19 cellular contexts compared by ENCODE assay signal in genomic region chr6:157339432-157339831, GRCh38. TPM values are rescaled to one million over a fixed set of nuclear protein-coding genes. Genes with fewer than 3 reads are reported as not detected.
DNase-seq lines count a peak whose midpoint lies in the region; ATAC-seq, FAIRE-seq and TF ChIP-seq lines count a peak whose summit lies in the region.
"Had no signal": no experiment of that assay in that cellular context is flagged by ENCODE, and none has a peak within 500 bp of the region (broad histone marks: within the 10 kb centered on the region; RNA-seq: fewer than 3 reads in every experiment).

No MANE protein-coding gene starts in this region.

- TF ChIP-seq EP300 in HepG2 (IDR thresholded peaks at IDR 0.05; ENCODE audit: low read depth in 2 of 2, low read length in 2 of 2), result no peak
- TF ChIP-seq EP300 in HepG2 (CRISPR knock-in tag; IDR thresholded peaks at IDR 0.05; ENCODE audit: borderline replicate concordance), result no peak

- H3K4me2 ChIP-seq in Loucy (ENCODE audit: low read depth, low read length, poor library complexity, severe bottlenecking) (no peak overlapping the region), HepG2 (ENCODE audit: low read depth, low read length) (no peak overlapping the region)

- CTCF ChIA-PET in HepG2 (lab: Yijun Ruan, JAX; ENCODE audit: low intra/inter-chr PET ratio, low total read pairs), result interaction anchor here (0.7 kb wide), 1 partner anchor 328 kb away, joined by 3 read pairs; no protein-coding TSS in a partner anchor

- H3K9ac ChIP-seq in Loucy (ENCODE audit: low read depth, low read length, poor library complexity, severe bottlenecking), result no peak overlapping the region
- no peak overlapping the region for H3K9ac ChIP-seq in HepG2 (ENCODE audit: insufficient read depth, low read depth, low read length)

- no TSS peak for BruUV-seq in HepG2 (replicated peaks; lab: Mats Ljungman, UMichigan)

- H3F3A ChIP-seq in Loucy (ENCODE audit: low read depth), result no peaks in the 10 kb centered on the region

- peak; percentile 68 for ATAC-seq in HepG2
- no peak for ATAC-seq in GM19467 (IDR thresholded peaks at IDR 0.05; ENCODE audit: unreplicated experiment)
- ATAC-seq: natural killer cell treated with Interleukin-12 subunit alpha and Interleukin-12 subunit beta and Interleukin-15 and Interleukin-18, amount 100 ng/mL, for 72 hours had no signal

- H3K79me2 ChIP-seq in Loucy (ENCODE audit: insufficient read depth, low read length) (no peaks in the 10 kb centered on the region), HepG2 (ENCODE audit: insufficient read depth, low read length) (no peaks in the 10 kb centered on the region)

- no peak for TF ChIP-seq POLR2A in HepG2 (IDR thresholded peaks at IDR 0.05; ENCODE audit: insufficient read depth in 1 of 2, low read depth in 2 of 2, low read length in 2 of 2)

- H3K9me3 ChIP-seq in Loucy (ENCODE audit: insufficient read depth, low read depth, low read length), result no peaks in the 10 kb centered on the region
- H3K9me3 ChIP-seq in HepG2 (ENCODE audit: low read length), result no peaks in the 10 kb centered on the region
- H3K9me3 ChIP-seq: Caco-2, MG63, SJSA1 had no signal

- intact Hi-C loops in HepG2 (cut with micrococcal nuclease; ENCODE audit: unreplicated experiment), result loop anchor here (1.0 to 5.0 kb wide), 3 partner anchors 258 to 328 kb away; no protein-coding TSS in a partner anchor

- FAIRE-seq in HepG2 (lab: Jason Lieb, UNC), result peak; percentile 46

- H3K27me3 ChIP-seq in Loucy (ENCODE audit: insufficient read depth, low read length, poor library complexity, severe bottlenecking) (no peaks in the 10 kb centered on the region), HepG2 (ENCODE audit: control insufficient read depth in 1 of 2, insufficient read depth in 2 of 2, low read length in 2 of 2) (peaks cover 0 to 5% of the 10 kb centered on the region in 2 experiments; a peak in 3 of 5 replicates)

- no peaks in the 10 kb centered on the region for H3K9me2 ChIP-seq in Loucy (replicated peaks; ENCODE audit: low read depth, low read length)

- POLR2A ChIA-PET in HepG2 (lab: Yijun Ruan, JAX), result interaction anchor here (1.0 kb wide), 1 partner anchor 196 kb away, joined by 3 read pairs; no protein-coding TSS in a partner anchor

- H3K36me3 ChIP-seq in Loucy (ENCODE audit: insufficient read depth, low read length) (no peaks in the 10 kb centered on the region), HepG2 (replicated peaks in 1 of 2; ENCODE audit: control insufficient read depth in 1 of 2, insufficient read depth in 2 of 2, low read length in 2 of 2) (no peaks in the 10 kb centered on the region)
- H3K36me3 ChIP-seq: MG63, SJSA1 had no signal

- WGBS in HepG2 (ENCODE audit: low lambda C conversion rate), result 14% methylated on average over 1 of the region's 1 CpG

- no peak overlapping the region for H3K4me3 ChIP-seq in Loucy (ENCODE audit: low read length, poor library complexity, severe bottlenecking)
- H3K4me3 ChIP-seq in astrocyte of the spinal cord (ENCODE audit: low read depth, low read length), result no peak overlapping the region
- no peak overlapping the region for H3K4me3 ChIP-seq in HepG2 (replicated peaks in 1 of 3; ENCODE audit: insufficient read depth in 1 of 3, low read depth in 2 of 3, low read length in 3 of 3)
- H3K4me3 ChIP-seq: MG63, SJSA1 had no signal

- H3K27ac ChIP-seq in HepG2 (ENCODE audit: extremely low read length, insufficient read depth, low read length) (no peak overlapping the region), caudate nucleus (ENCODE audit: low read depth, low read length) (no peak overlapping the region)
- H3K27ac ChIP-seq: SJSA1 had no signal

- TF ChIP-seq CTCF in GM10266 (IDR thresholded peaks at IDR 0.05; ENCODE audit: control insufficient read depth, insufficient read depth, low read depth, missing control alignments) (peak; percentile 51), Loucy (conservative IDR thresholded peaks at IDR 0.05; ENCODE audit: low read length) (peak; percentile 43), astrocyte of the spinal cord (IDR thresholded peaks at IDR 0.05; ENCODE audit: low read depth, low read length) (peak; percentile 6), HepG2 (CRISPR knock-in tag; IDR thresholded peaks at IDR 0.05) (peak; percentile 81)

- in situ Hi-C loops in astrocyte of the spinal cord (cut with HindIII; ENCODE audit: low sequenced_read_pairs), result no loop called here
- in situ Hi-C loops in HepG2 (cut with HindIII; ENCODE audit: extremely low pct_ligation_motif_present, low pct_unique_long_range_greater_than_20kb), result no loop called here

- H3K4me1 ChIP-seq in Loucy (ENCODE audit: insufficient read depth, low read length, poor library complexity, severe bottlenecking) (no peaks in the 10 kb centered on the region), HepG2 (ENCODE audit: insufficient read depth, low read length) (peaks cover 15% of the 10 kb centered on the region)
- H3K4me1 ChIP-seq: SJSA1 had no signal

- H2AFZ ChIP-seq in Loucy (ENCODE audit: low read length) (no peak overlapping the region), HepG2 (ENCODE audit: low read length) (no peak overlapping the region)

- no peak for DNase-seq in GM10266 (ENCODE audit: extremely low spot score)
- no peak for DNase-seq in astrocyte of the spinal cord (ENCODE audit: low read depth, low spot score)
- DNase-seq in HepG2 (ENCODE audit: low spot score), result no peak
- DNase-seq in OCI-M2 (lab: John Stamatoyannopoulos, UW; ENCODE audit: unreplicated experiment), result no peak
- DNase-seq in caudate nucleus (lab: John Stamatoyannopoulos, UW), result no peak
- DNase-seq: activated CD4-positive, alpha-beta T cell treated with anti-CD3 and anti-CD28 coated beads for 4 hours; AML-193; Caco-2; central memory CD4-positive, alpha-beta T cell; islet precursor cell; mesenchymal stem cell; MG63; NCI-H187 treated with DMSO at 0.1 percent for 48 hours; NCI-H446 treated with DMSO at 0.1 percent for 48 hours; stimulated activated CD8-positive, alpha-beta memory T cell treated with anti-CD3 and anti-CD28 coated beads, Interleukin-4, amount 100 ng/mL, for 48 hours had no signal

- H4K20me1 ChIP-seq in Loucy (ENCODE audit: insufficient read depth, low read length, poor library complexity, severe bottlenecking) (no peaks in the 10 kb centered on the region), HepG2 (ENCODE audit: insufficient read depth, low read length) (no peaks in the 10 kb centered on the region)

- TF ChIP-seq RAD21 in HepG2 (CRISPR knock-in tag; IDR thresholded peaks at IDR 0.05), result peak; percentile 62; the same call in 1 of the 2 replicates

TF ChIP-seq in HepG2, 621 proteins besides CTCF, POLR2A, EP300 and RAD21 (continues in another document):
- no peak for TF ChIP-seq SMARCE1 (IDR thresholded peaks at IDR 0.05; ENCODE audit: borderline replicate concordance)
- TF ChIP-seq ZNF547 (CRISPR knock-in tag; IDR thresholded peaks at IDR 0.05), result no peak
- TF ChIP-seq MIER2 (CRISPR knock-in tag; IDR thresholded peaks at IDR 0.05), result no peak

RNA-seq across cellular contexts. Expression of gene TMEM242, which starts 16.1 kb away (rescaled TPM):
- 6.4 and 11.1 TPM in 2 replicates for total RNA-seq in HepG2 (2016; rRNA removed; fragmentation: Illumina TruSeq; extraction: Trizol)
- total RNA-seq in HepG2 (2016; cell fraction: cytosol; rRNA removed; fragmentation: Illumina TruSeq; extraction: Trizol; ENCODE audit: low read depth), result 0.91 and 1.3 TPM in 2 replicates
- 5.9 and 10.4 TPM in 2 replicates for total RNA-seq in HepG2 (2016; cell fraction: insoluble cytoplasmic fraction; rRNA removed; fragmentation: Illumina TruSeq; extraction: Trizol)
- total RNA-seq in HepG2 (2016; cell fraction: membrane; rRNA removed; fragmentation: Illumina TruSeq; extraction: Trizol), result 3.0 and 3.2 TPM in 2 replicates
- total RNA-seq in HepG2 (2016; cell fraction: nucleus; rRNA removed; fragmentation: Illumina TruSeq; extraction: Trizol), result 14.8 and 18.0 TPM in 2 replicates
- 5.6 and 5.7 TPM in 2 replicates for polyA plus RNA-seq in HepG2 (2011; rRNA removed)
- polyA plus RNA-seq in HepG2 (2011; cell fraction: cytosol; rRNA removed), result 2.8 and 4.4 TPM in 2 replicates
- 5.2 and 5.7 TPM in 2 replicates for polyA plus RNA-seq in HepG2 (2011; cell fraction: nucleus; rRNA removed)
- 8.0 and 9.3 TPM in 2 replicates for polyA plus RNA-seq in HepG2 (2012)
- polyA plus RNA-seq in HepG2 (2016; cell fraction: cytosol; fragmentation: Illumina TruSeq; extraction: Trizol; ENCODE audit: low read depth), result 1.8 TPM in 2 replicates
- polyA plus RNA-seq in HepG2 (2016; cell fraction: insoluble cytoplasmic fraction; fragmentation: Illumina TruSeq; extraction: Trizol; ENCODE audit: low read depth), result 5.5 and 5.8 TPM in 2 replicates
- polyA plus RNA-seq in HepG2 (2016; cell fraction: membrane; fragmentation: Illumina TruSeq; extraction: Trizol; ENCODE audit: low read depth), result 2.5 and 2.6 TPM in 2 replicates
- 12.7 and 12.8 TPM in 2 replicates for polyA plus RNA-seq in HepG2 (2016; cell fraction: nucleus; fragmentation: Illumina TruSeq; extraction: Trizol; ENCODE audit: insufficient read depth, low read depth)
- polyA minus RNA-seq in HepG2 (2011; rRNA and poly(A)+ RNA removed; ENCODE audit: low replicate concordance), result 2.1 and 2.2 TPM in 2 replicates
- 1.1 TPM in 2 replicates for polyA minus RNA-seq in HepG2 (2011; cell fraction: cytosol; rRNA and poly(A)+ RNA removed)
- 21.8 and 23.6 TPM in 2 replicates for polyA minus RNA-seq in HepG2 (2011; cell fraction: nucleus; rRNA and poly(A)+ RNA removed)

RNA-seq across cellular contexts. Expression of gene ZDHHC14, which starts 41.6 kb away (rescaled TPM):
- total RNA-seq in HepG2 (2016; rRNA removed; fragmentation: Illumina TruSeq; extraction: Trizol), result 2.4 and 3.7 TPM in 2 replicates
- 0.71 and 1.2 TPM in 2 replicates for total RNA-seq in HepG2 (2016; cell fraction: cytosol; rRNA removed; fragmentation: Illumina TruSeq; extraction: Trizol; ENCODE audit: low read depth)
- total RNA-seq in HepG2 (2016; cell fraction: insoluble cytoplasmic fraction; rRNA removed; fragmentation: Illumina TruSeq; extraction: Trizol), result 2.5 and 4.2 TPM in 2 replicates
- 2.2 and 2.8 TPM in 2 replicates for total RNA-seq in HepG2 (2016; cell fraction: membrane; rRNA removed; fragmentation: Illumina TruSeq; extraction: Trizol)
- total RNA-seq in HepG2 (2016; cell fraction: nucleus; rRNA removed; fragmentation: Illumina TruSeq; extraction: Trizol), result 2.8 and 5.7 TPM in 2 replicates
- 9.5 and 9.8 TPM in 2 replicates for polyA plus RNA-seq in HepG2 (2011; rRNA removed)
- polyA plus RNA-seq in HepG2 (2011; cell fraction: cytosol; rRNA removed), result 8.8 and 10.7 TPM in 2 replicates
- polyA plus RNA-seq in HepG2 (2011; cell fraction: nucleus; rRNA removed), result 13.1 TPM in 2 replicates
- 8.9 and 17.1 TPM in 2 replicates for polyA plus RNA-seq in HepG2 (2012)
- polyA plus RNA-seq in HepG2 (2016; cell fraction: cytosol; fragmentation: Illumina TruSeq; extraction: Trizol; ENCODE audit: low read depth), result 1.00 and 1.1 TPM in 2 replicates
- polyA plus RNA-seq in HepG2 (2016; cell fraction: insoluble cytoplasmic fraction; fragmentation: Illumina TruSeq; extraction: Trizol; ENCODE audit: low read depth), result 4.4 and 5.2 TPM in 2 replicates
- polyA plus RNA-seq in HepG2 (2016; cell fraction: membrane; fragmentation: Illumina TruSeq; extraction: Trizol; ENCODE audit: low read depth), result 2.5 and 3.0 TPM in 2 replicates
- 9.7 and 10.1 TPM in 2 replicates for polyA plus RNA-seq in HepG2 (2016; cell fraction: nucleus; fragmentation: Illumina TruSeq; extraction: Trizol; ENCODE audit: insufficient read depth, low read depth)
- 4.3 and 12.2 TPM in 2 replicates for polyA minus RNA-seq in HepG2 (2011; rRNA and poly(A)+ RNA removed; ENCODE audit: low replicate concordance)
- 6.2 and 7.4 TPM in 2 replicates for polyA minus RNA-seq in HepG2 (2011; cell fraction: cytosol; rRNA and poly(A)+ RNA removed)
- 13.1 and 17.1 TPM in 2 replicates for polyA minus RNA-seq in HepG2 (2011; cell fraction: nucleus; rRNA and poly(A)+ RNA removed)

Comparison
In these comparisons a context has a peak if more than half of its experiments do, and no peak if none do; other contexts are left out.
1. CTCF ChIP-seq: peak in every context shown above with its lines; median percentile 81 in HepG2; 51 in GM10266; 43 in Loucy; 6 in astrocyte of the spinal cord.